ENCODE assay signal across 8 cellular contexts in the genomic region with DNA sequence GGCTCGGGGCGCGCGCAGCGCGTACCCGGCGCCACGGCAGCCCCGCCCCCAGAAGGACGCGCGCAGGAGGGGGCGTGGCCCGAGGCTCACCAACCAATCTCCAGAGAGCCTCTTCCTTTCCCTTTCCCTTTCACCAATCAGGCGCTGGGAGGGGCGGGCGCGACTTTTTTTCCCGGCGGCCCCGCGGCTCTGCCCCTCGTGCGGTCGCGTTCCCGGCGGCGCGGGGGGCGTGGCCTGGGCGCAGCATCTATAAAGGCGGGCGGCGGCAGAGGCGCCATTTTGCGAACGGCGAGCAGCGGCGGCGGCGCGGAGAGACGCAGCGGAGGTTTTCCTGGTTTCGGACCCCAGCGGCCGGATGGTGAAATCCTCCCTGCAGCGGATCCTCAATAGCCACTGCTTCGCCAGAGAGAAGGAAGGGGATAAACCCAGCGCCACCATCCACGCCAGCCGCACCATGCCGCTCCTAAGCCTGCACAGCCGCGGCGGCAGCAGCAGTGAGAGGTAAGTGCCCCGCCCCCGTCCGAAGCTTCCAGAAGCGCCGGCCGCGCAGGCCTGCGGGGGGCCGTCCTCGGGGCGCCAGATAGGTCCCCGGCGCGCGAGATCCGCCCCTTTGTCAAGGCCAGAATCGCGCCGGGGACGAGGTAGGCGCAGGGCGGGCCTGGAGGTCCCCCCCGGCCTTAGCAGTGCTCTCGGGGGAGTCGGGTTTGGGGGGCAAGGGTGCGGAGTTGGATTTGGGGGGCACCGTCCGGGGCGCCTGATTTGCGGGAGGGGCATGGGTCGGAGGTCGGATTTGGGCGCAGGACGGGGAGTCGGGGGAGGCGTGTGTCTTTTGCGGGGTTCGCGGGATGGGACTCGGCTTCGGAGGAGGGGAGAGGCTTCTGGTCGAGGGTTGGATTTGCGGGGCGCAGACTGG. TPM values are rescaled to one million over a fixed set of nuclear protein-coding genes. Genes with fewer than 3 reads are reported as not detected.
DNase-seq lines count a peak whose midpoint lies in the region; ATAC-seq and TF ChIP-seq lines count a peak whose summit lies in the region.

No MANE protein-coding gene starts in this region.

- H3K27me3 ChIP-seq in ACC112 (ENCODE audit: insufficient read depth, low read length) = no peaks in the 10 kb centered on the region
- no peaks in the 10 kb centered on the region for H3K27me3 ChIP-seq in spleen (replicated peaks in 1 of 7)

- peak overlapping the region; percentile 89 for H2AFZ ChIP-seq in ACC112 (ENCODE audit: low read length, unreplicated experiment)

- POLR2A ChIA-PET in WTC11 (lab: Charles Lee) = interaction anchor here (0.5 to 1.3 kb wide), 3 partner anchors 40 to 273 kb away, joined by 3 to 11 read pairs (median 3); partner anchors contain the start of gene GADD45B

- H3K79me2 ChIP-seq in ACC112 (ENCODE audit: control insufficient read depth, insufficient read depth, low read length, unreplicated experiment) = peaks cover 49% of the 10 kb centered on the region

- DNase-seq in NCI-H2227 (lab: John Stamatoyannopoulos, UW; ENCODE audit: unreplicated experiment) (peak; percentile 94), WTC11 (ENCODE audit: low spot score) (peak; percentile 99), cardiac fibroblast (ENCODE audit: low read depth in 2 of 2) (peak; percentile 98), iris pigment epithelial cell (ENCODE audit: low read depth) (peak; percentile 95), spleen (peak; percentile 98)

- peak overlapping the region; percentile 89 for H3K27ac ChIP-seq in ACC112 (ENCODE audit: low read depth, low read length)
- peak overlapping the region; percentile 93 to 100 (median 100) for H3K27ac ChIP-seq in spleen

- intact Hi-C loops in spleen (cut with DNase I; ENCODE audit: low total_unique reads) = loop anchor here (2.0 to 5.0 kb wide), 2 partner anchors 31 to 112 kb away; no protein-coding TSS in a partner anchor

- ATAC-seq in GM18861 (IDR thresholded peaks at IDR 0.05; ENCODE audit: unreplicated experiment) = peak; percentile 32
- ATAC-seq in HG03135 (IDR thresholded peaks at IDR 0.05; ENCODE audit: unreplicated experiment) = peak; percentile 56
- peak; percentile 79 for ATAC-seq in WTC11

- H3K4me3 ChIP-seq in ACC112 (ENCODE audit: low read depth, low read length) = peak overlapping the region; percentile 98
- H3K4me3 ChIP-seq in cardiac fibroblast (replicated peaks in 1 of 2; ENCODE audit: low read depth in 2 of 2, low read length in 2 of 2) = peak overlapping the region; percentile 99
- peak overlapping the region; percentile 92 to 100 (median 98) for H3K4me3 ChIP-seq in spleen

- no peaks in the 10 kb centered on the region for H3K9me3 Mint-ChIP-seq in WTC11

- peaks cover 33% of the 10 kb centered on the region for H3K4me1 Mint-ChIP-seq in WTC11

- no peaks in the 10 kb centered on the region for H3K9me3 ChIP-seq in spleen

- peaks cover 4% of the 10 kb centered on the region; the same call in 1 of the 2 replicates for H3K36me3 ChIP-seq in ACC112 (ENCODE audit: insufficient read depth, low read length)
- peaks cover 0 to 34% (median 21%) of the 10 kb centered on the region in 6 donors for H3K36me3 ChIP-seq in spleen

- H3K36me3 Mint-ChIP-seq in WTC11 = peaks cover 8% of the 10 kb centered on the region

- CTCF ChIA-PET in WTC11 (lab: Charles Lee) = no interaction called here

- peaks cover 17% of the 10 kb centered on the region for H3K4me1 ChIP-seq in ACC112 (ENCODE audit: control insufficient read depth, insufficient read depth, low read length, unreplicated experiment)
- H3K4me1 ChIP-seq in spleen = peaks cover 47 to 83% (median 80%) of the 10 kb centered on the region in 6 donors

- TF ChIP-seq POLR2A in spleen (IDR thresholded peaks at IDR 0.05) = peak; percentile 99 to 100 (median 99)

- no peak for TF ChIP-seq CTCF in WTC11 (IDR thresholded peaks at IDR 0.05)
- TF ChIP-seq CTCF in cardiac fibroblast (IDR thresholded peaks at IDR 0.05; ENCODE audit: low read depth, low read length) = no peak
- peak in 10 of 11 experiments; percentile 12 to 53 (median 39) for TF ChIP-seq CTCF in spleen (IDR thresholded peaks at IDR 0.05 in 8 of 11, conservative IDR thresholded peaks at IDR 0.05 in 3 of 11)

- peak overlapping the region; percentile 82 for H3K4me3 Mint-ChIP-seq in WTC11

- no peaks in the 10 kb centered on the region; the same call in 1 of the 2 replicates for H3K27me3 Mint-ChIP-seq in WTC11 (ENCODE audit: low read depth)

- H3K27ac Mint-ChIP-seq in WTC11 = peak overlapping the region; percentile 76; the same call in 1 of the 2 replicates

- WGBS in spleen, 5 donors = 1 to 2% (median 1%) methylated on average over 71 to 103 of the region's 103 CpGs

TF ChIP-seq in WTC11, 78 proteins besides CTCF, POLR2A, EP300 and RAD21 (continues in another document):
- TF ChIP-seq KAT7 (CRISPR knock-in tag; IDR thresholded peaks at IDR 0.05; ENCODE audit: borderline replicate concordance) (no peak; the same call in 1 of the 2 replicates), ELF4 (CRISPR knock-in tag; IDR thresholded peaks at IDR 0.05; ENCODE audit: low read depth) (peak; percentile 74; the same call in 1 of the 2 replicates), ZNF281 (CRISPR knock-in tag; IDR thresholded peaks at IDR 0.05) (0 out of 2 replicates have a peak, but pooled peaks have one; percentile 41), NFATC4 (CRISPR knock-in tag; IDR thresholded peaks at IDR 0.05) (0 out of 2 replicates have a peak, but pooled peaks have one; percentile 29), MAX (CRISPR knock-in tag; IDR thresholded peaks at IDR 0.05) (peak; percentile 75), FOXK1 (CRISPR knock-in tag; IDR thresholded peaks at IDR 0.05) (peak; percentile 46), CREM (CRISPR knock-in tag; IDR thresholded peaks at IDR 0.05) (peak; percentile 70; the same call in 1 of the 2 replicates), ZNF219 (CRISPR knock-in tag; IDR thresholded peaks at IDR 0.05; ENCODE audit: borderline replicate concordance) (no peak), MYBL2 (CRISPR knock-in tag; IDR thresholded peaks at IDR 0.05) (peak; percentile 69; the same call in 1 of the 2 replicates)
- TF ChIP-seq, protein P1, sequence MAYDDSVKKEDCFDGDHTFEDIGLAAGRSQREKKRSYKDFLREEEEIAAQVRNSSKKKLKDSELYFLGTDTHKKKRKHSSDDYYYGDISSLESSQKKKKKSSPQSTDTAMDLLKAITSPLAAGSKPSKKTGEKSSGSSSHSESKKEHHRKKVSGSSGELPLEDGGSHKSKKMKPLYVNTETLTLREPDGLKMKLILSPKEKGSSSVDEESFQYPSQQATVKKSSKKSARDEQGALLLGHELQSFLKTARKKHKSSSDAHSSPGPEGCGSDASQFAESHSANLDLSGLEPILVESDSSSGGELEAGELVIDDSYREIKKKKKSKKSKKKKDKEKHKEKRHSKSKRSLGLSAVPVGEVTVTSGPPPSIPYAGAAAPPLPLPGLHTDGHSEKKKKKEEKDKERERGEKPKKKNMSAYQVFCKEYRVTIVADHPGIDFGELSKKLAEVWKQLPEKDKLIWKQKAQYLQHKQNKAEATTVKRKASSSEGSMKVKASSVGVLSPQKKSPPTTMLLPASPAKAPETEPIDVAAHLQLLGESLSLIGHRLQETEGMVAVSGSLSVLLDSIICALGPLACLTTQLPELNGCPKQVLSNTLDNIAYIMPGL (CRISPR knock-in tag; IDR thresholded peaks at IDR 0.05) = peak; percentile 62; the same call in 1 of the 2 replicates
- TF ChIP-seq, protein P2, sequence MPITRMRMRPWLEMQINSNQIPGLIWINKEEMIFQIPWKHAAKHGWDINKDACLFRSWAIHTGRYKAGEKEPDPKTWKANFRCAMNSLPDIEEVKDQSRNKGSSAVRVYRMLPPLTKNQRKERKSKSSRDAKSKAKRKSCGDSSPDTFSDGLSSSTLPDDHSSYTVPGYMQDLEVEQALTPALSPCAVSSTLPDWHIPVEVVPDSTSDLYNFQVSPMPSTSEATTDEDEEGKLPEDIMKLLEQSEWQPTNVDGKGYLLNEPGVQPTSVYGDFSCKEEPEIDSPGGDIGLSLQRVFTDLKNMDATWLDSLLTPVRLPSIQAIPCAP (CRISPR knock-in tag; IDR thresholded peaks at IDR 0.05) = peak; percentile 89

RNA-seq across cellular contexts. Expression of gene PEAK3, which starts 12.5 kb away (rescaled TPM):
- not detected in 3 replicates for total RNA-seq in WTC11 (2021)
- total RNA-seq in spleen = 10 to 100 TPM in 2 of 7 donors, 1 to 10 TPM in 5; 5.7 to 17.4 (median 6.8) TPM
- polyA plus RNA-seq in spleen = under 1 TPM; 0.30 to 0.93 (median 0.50) TPM

RNA-seq across cellular contexts. Expression of gene JSRP1, which starts 13.3 kb away (rescaled TPM):
- total RNA-seq in WTC11 (2021) = 0.33 to 1.4 TPM (median 0.73 TPM) in 3 replicates
- total RNA-seq in spleen = 1 to 10 TPM; 1.2 to 4.8 (median 3.4) TPM
- 1 to 10 TPM; 1.2 to 3.0 (median 2.8) TPM for polyA plus RNA-seq in spleen

RNA-seq across cellular contexts. Expression of gene AMH, which starts 20.4 kb away (rescaled TPM):
- total RNA-seq in WTC11 (2021) (4.7 to 11.2 TPM (median 5.2 TPM) in 3 replicates), spleen (1 to 10 TPM in 4 of 7 donors, under 1 TPM in 3; 0.79 to 5.7 (median 2.1) TPM)
- 1 to 10 TPM in 1 of 3 donors, under 1 TPM in 2; 0.20 to 1.2 (median 0.58) TPM for polyA plus RNA-seq in spleen

RNA-seq across cellular contexts. Expression of gene SF3A2, which starts 32.9 kb away (rescaled TPM):
- 167 to 184 TPM (median 169 TPM) in 3 replicates for total RNA-seq in WTC11 (2021)
- 10 to 100 TPM; 28.5 to 79.7 (median 66.6) TPM for total RNA-seq in spleen
- 10 to 100 TPM; 35.1 to 50.4 (median 37.7) TPM for polyA plus RNA-seq in spleen

RNA-seq across cellular contexts. Expression of gene PLEKHJ1, which starts 33.4 kb away (rescaled TPM):
- 164 to 189 TPM (median 167 TPM) in 3 replicates for total RNA-seq in WTC11 (2021)
- 10 to 100 TPM; 37.7 to 66.6 (median 45.6) TPM for total RNA-seq in spleen
- 100 to 1,000 TPM in 1 of 3 donors, 10 to 100 TPM in 2; 78.5 to 117 (median 91.8) TPM for polyA plus RNA-seq in spleen

Comparison
In these comparisons a context has a peak if more than half of its experiments do, and no peak if none do; other contexts are left out.
1. Peak in every context shown above with its lines: DNase-seq, ATAC-seq, H3K4me3 ChIP-seq and H3K27ac ChIP-seq.
2. CTCF ChIP-seq: peak in spleen (10 of 11); none in WTC11 (single experiment) and cardiac fibroblast (single experiment).